In genomic region chrX:55908685-55909212, GRCh38 we compare ENCODE assay signal across 8 cellular contexts.
DNase-seq lines count a peak whose midpoint lies in the region; ATAC-seq and TF ChIP-seq lines count a peak whose summit lies in the region.

No MANE protein-coding gene starts in this region.

- CTCF ChIA-PET in activated CD8-positive, alpha-beta T cell treated with anti-CD3 and anti-CD28 coated beads for 36 hours (lab: Charles Lee): interaction anchor here (0.9 to 1.6 kb wide), 7 partner anchors 10 to 417 kb away, joined by 3 to 9 read pairs (median 3); partner anchors contain the start of gene RRAGB

- H3K14ac ChIP-seq in neuronal stem cell (ENCODE audit: low read length): no peak overlapping the region

- H3K4ac ChIP-seq in neuronal stem cell (ENCODE audit: low read length): no peak overlapping the region

- H3K4me1 ChIP-seq in gastroesophageal sphincter (no peaks in the 10 kb centered on the region), neuronal stem cell (ENCODE audit: control insufficient read depth in 2 of 2, insufficient read depth in 1 of 2, low read depth in 1 of 2, low read length in 2 of 2) (peaks cover 0 to 2% of the 10 kb centered on the region in 2 donors)

- DNase-seq in COLO829 (ENCODE audit: low spot score) (peak; percentile 15), HUDEP-2 (lab: John Stamatoyannopoulos, UW; ENCODE audit: unreplicated experiment in 76 of 76) (peak in 46 of 76 experiments; percentile 0 to 48 (median 6)), neuronal stem cell (ENCODE audit: low spot score) (peak; percentile 3), ureter (ENCODE audit: low spot score) (no peak), RKO (ENCODE audit: low spot score) (no peak)
- DNase-seq in activated CD8-positive, alpha-beta T cell treated with anti-CD3 and anti-CD28 coated beads for 36 hours: peak; percentile 6

- no peak overlapping the region for H4K91ac ChIP-seq in neuronal stem cell (ENCODE audit: low read depth, low read length, poor library complexity)

- H3K4me3 ChIP-seq in gastroesophageal sphincter: peak overlapping the region; percentile 64 to 87
- H3K4me3 ChIP-seq in neuronal stem cell (ENCODE audit: low read length in 2 of 2): peak overlapping the region in 1 of 2 donors; percentile 87

- no peak overlapping the region for H2BK15ac ChIP-seq in neuronal stem cell (ENCODE audit: low read length)

- no peak for TF ChIP-seq CTCF in activated CD8-positive, alpha-beta T cell treated with anti-CD3 and anti-CD28 coated beads for 36 hours (IDR thresholded peaks at IDR 0.05)
- TF ChIP-seq CTCF in gastroesophageal sphincter (IDR thresholded peaks at IDR 0.05): no peak

- peak overlapping the region; percentile 84 for H3K4me3 Mint-ChIP-seq in activated CD8-positive, alpha-beta T cell treated with anti-CD3 and anti-CD28 coated beads for 36 hours

- peak overlapping the region; percentile 54 for H3K4me2 ChIP-seq in neuronal stem cell (ENCODE audit: insufficient read depth, low read length, poor library complexity, severe bottlenecking)

- H3K36me3 Mint-ChIP-seq in activated CD8-positive, alpha-beta T cell treated with anti-CD3 and anti-CD28 coated beads for 36 hours (ENCODE audit: low read depth): no peaks in the 10 kb centered on the region

- no peaks in the 10 kb centered on the region for H3K27me3 ChIP-seq in gastroesophageal sphincter
- H3K27me3 ChIP-seq in neuronal stem cell (ENCODE audit: control insufficient read depth in 3 of 3, insufficient read depth in 3 of 3, low read depth in 1 of 3, low read length in 3 of 3): no peaks in the 10 kb centered on the region

- H3K36me3 ChIP-seq in gastroesophageal sphincter: no peaks in the 10 kb centered on the region
- no peaks in the 10 kb centered on the region for H3K36me3 ChIP-seq in neuronal stem cell (replicated peaks in 1 of 2; ENCODE audit: control insufficient read depth in 2 of 2, insufficient read depth in 2 of 2, low read length in 2 of 2)

- no peaks in the 10 kb centered on the region for H3K27me3 Mint-ChIP-seq in activated CD8-positive, alpha-beta T cell treated with anti-CD3 and anti-CD28 coated beads for 36 hours

- POLR2A ChIA-PET in activated CD8-positive, alpha-beta T cell treated with anti-CD3 and anti-CD28 coated beads for 36 hours (lab: Charles Lee): no interaction called here

- no peak overlapping the region for H2BK5ac ChIP-seq in neuronal stem cell (ENCODE audit: low read length)

- no peak overlapping the region for H2BK12ac ChIP-seq in neuronal stem cell (ENCODE audit: low read length)

- H2AFZ ChIP-seq in neuronal stem cell (ENCODE audit: low read length): peak overlapping the region; percentile 78

- ATAC-seq in GM19452 (IDR thresholded peaks at IDR 0.05; ENCODE audit: unreplicated experiment): peak; percentile 60
- peak; percentile 64 for ATAC-seq in activated CD8-positive, alpha-beta T cell treated with anti-CD3 and anti-CD28 coated beads for 36 hours
- no peak for ATAC-seq in gastroesophageal sphincter

- H3K18ac ChIP-seq in neuronal stem cell (ENCODE audit: low read length): peak overlapping the region; percentile 42

- intact Hi-C loops in activated CD8-positive, alpha-beta T cell treated with anti-CD3 and anti-CD28 coated beads for 36 hours (cut with micrococcal nuclease): no loop called here

- H3K9me3 ChIP-seq in gastroesophageal sphincter (no peaks in the 10 kb centered on the region), neuronal stem cell (replicated peaks in 1 of 2; ENCODE audit: control insufficient read depth in 2 of 2, insufficient read depth in 1 of 2, low read depth in 1 of 2, low read length in 2 of 2) (no peaks in the 10 kb centered on the region)

- H3K23ac ChIP-seq in neuronal stem cell (ENCODE audit: low read depth, low read length, poor library complexity): no peak overlapping the region

- H3K9me3 Mint-ChIP-seq in activated CD8-positive, alpha-beta T cell treated with anti-CD3 and anti-CD28 coated beads for 36 hours: no peaks in the 10 kb centered on the region

- peaks cover 4% of the 10 kb centered on the region for H3K4me1 Mint-ChIP-seq in activated CD8-positive, alpha-beta T cell treated with anti-CD3 and anti-CD28 coated beads for 36 hours (ENCODE audit: low read depth)

- WGBS in gastroesophageal sphincter (ENCODE audit: low coverage in 1 of 2), 2 donors: 0 to 20% methylated on average over 6 to 9 of the region's 18 CpGs
- WGBS in neuronal stem cell (ENCODE audit: extremely low coverage in 2 of 2, insufficient read length in 2 of 2, insufficient replicate concordance in 1 of 2), 2 donors: no CpG with 5 or more reads among the region's 18 CpGs

- H3K27ac ChIP-seq in gastroesophageal sphincter: peak overlapping the region in 3 of 4 donors; percentile 25 to 74 (median 57)
- H3K27ac ChIP-seq in neuronal stem cell (replicated peaks; ENCODE audit: low read length): peak overlapping the region; percentile 91

- H3K79me1 ChIP-seq in neuronal stem cell (ENCODE audit: low read depth, low read length): no peaks in the 10 kb centered on the region

- no peak overlapping the region for H2BK120ac ChIP-seq in neuronal stem cell (ENCODE audit: low read depth, low read length)

- no peak overlapping the region for H3K9ac ChIP-seq in neuronal stem cell (ENCODE audit: low read depth, low read length, poor library complexity)

- TF ChIP-seq POLR2A in gastroesophageal sphincter (IDR thresholded peaks at IDR 0.05): no peak

- no peak for TF ChIP-seq EP300 in gastroesophageal sphincter (IDR thresholded peaks at IDR 0.05)

- H3K27ac Mint-ChIP-seq in activated CD8-positive, alpha-beta T cell treated with anti-CD3 and anti-CD28 coated beads for 36 hours: peak overlapping the region; percentile 80

- H2AK5ac ChIP-seq in neuronal stem cell (ENCODE audit: low read depth, low read length): no peak overlapping the region

- H4K8ac ChIP-seq in neuronal stem cell (ENCODE audit: low read depth, low read length): no peak overlapping the region

Comparison
In these comparisons a context has a peak if more than half of its experiments do, and no peak if none do; other contexts are left out.
1. DNase-seq: peak in COLO829 (single experiment), HUDEP-2 (46 of 76), activated CD8-positive, alpha-beta T cell treated with anti-CD3 and anti-CD28 coated beads for 36 hours (single experiment) and neuronal stem cell (single experiment); none in ureter (single experiment) and RKO (single experiment).